ENCODE assay signal across 11 cellular contexts in the genomic region with DNA sequence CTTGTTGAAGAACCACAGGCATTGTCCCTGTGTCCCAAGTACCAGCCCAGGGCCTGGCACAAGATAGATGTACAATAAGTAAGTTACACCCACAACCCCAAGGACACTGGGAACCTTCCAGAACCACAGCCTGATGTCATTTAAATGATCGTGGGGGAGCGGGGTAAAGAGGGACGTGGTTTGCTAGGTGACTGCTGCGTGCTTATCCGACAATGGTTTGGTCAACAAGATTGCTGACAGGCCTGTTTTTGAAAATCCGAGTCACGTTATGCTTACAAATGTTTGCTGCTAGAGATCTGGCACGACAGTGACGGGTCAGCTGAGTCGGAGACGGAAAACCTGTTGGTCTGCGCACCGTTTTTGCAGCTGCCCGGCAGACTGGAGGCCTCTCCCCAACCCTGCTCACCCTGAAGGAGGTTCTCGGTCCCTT. TPM values are rescaled to one million over a fixed set of nuclear protein-coding genes. Genes with fewer than 3 reads are reported as not detected.
A peak's percentile ranks its signal among the peaks of the same experiment; 100 is the strongest.
DNase-seq lines count a peak whose midpoint lies in the region; ATAC-seq and TF ChIP-seq lines count a peak whose summit lies in the region.
"Had no signal": no experiment of that assay in that cellular context is flagged by ENCODE, and none has a peak within 500 bp of the region (broad histone marks: within the 10 kb centered on the region; RNA-seq: fewer than 3 reads in every experiment).

No MANE protein-coding gene starts in this region.

- DNase-seq in CD4-positive, alpha-beta memory T cell: peak in 1 of 5 donors; percentile 66
- DNase-seq in mammary epithelial cell: no peak
- DNase-seq in activated gamma-delta T cell (lab: John Stamatoyannopoulos, UW): no peak
- DNase-seq: COR-L47, NCI-H526 treated with DMSO at 0.1 percent for 48 hours had no signal

- H4K20me1 ChIP-seq in OCI-LY3 (ENCODE audit: insufficient read depth, low read length) (peaks cover 72% of the 10 kb centered on the region), mammary epithelial cell (ENCODE audit: insufficient read depth, low read length) (no peaks in the 10 kb centered on the region)

- peak overlapping the region; percentile 95 to 99 (median 98) for H3K27ac Mint-ChIP-seq in CD4-positive, alpha-beta memory T cell
- peak overlapping the region; percentile 71 to 90 (median 75) for H3K27ac Mint-ChIP-seq in nephron

- peaks cover 3% of the 10 kb centered on the region for H3K36me3 ChIP-seq in CD4-positive, alpha-beta memory T cell (ENCODE audit: insufficient read depth, low read length)
- H3K36me3 ChIP-seq in OCI-LY3 (replicated peaks; ENCODE audit: low read depth, low read length) (peaks cover 66% of the 10 kb centered on the region), mammary epithelial cell (ENCODE audit: insufficient read depth, low read length) (peaks cover 8% of the 10 kb centered on the region)

- H3K27me3 Mint-ChIP-seq in CD4-positive, alpha-beta memory T cell: no peaks in the 10 kb centered on the region
- H3K27me3 Mint-ChIP-seq in nephron (ENCODE audit: low read depth): peaks cover 3% of the 10 kb centered on the region

- H3K4me1 ChIP-seq in CD4-positive, alpha-beta memory T cell (ENCODE audit: insufficient read depth, low read length): peaks cover 80% of the 10 kb centered on the region
- peaks cover 71% of the 10 kb centered on the region for H3K4me1 ChIP-seq in OCI-LY3 (ENCODE audit: low read length)
- H3K4me1 ChIP-seq in mammary epithelial cell (ENCODE audit: insufficient read depth, low read length): peaks cover 6% of the 10 kb centered on the region

- H3K9me3 ChIP-seq in CD4-positive, alpha-beta memory T cell (ENCODE audit: control insufficient read depth in 1 of 2, low read length in 2 of 2): no peaks in the 10 kb centered on the region
- H3K9me3 ChIP-seq in OCI-LY3 (ENCODE audit: insufficient read depth, low read length): no peaks in the 10 kb centered on the region
- H3K9me3 ChIP-seq in mammary epithelial cell (replicated peaks; ENCODE audit: insufficient read depth, low read length): no peaks in the 10 kb centered on the region

- no peaks in the 10 kb centered on the region for H3K27me3 ChIP-seq in CD4-positive, alpha-beta memory T cell (ENCODE audit: insufficient read depth, low read length)
- no peaks in the 10 kb centered on the region for H3K27me3 ChIP-seq in OCI-LY3 (ENCODE audit: low read depth, low read length)
- no peaks in the 10 kb centered on the region for H3K27me3 ChIP-seq in mammary epithelial cell (ENCODE audit: insufficient read depth, low read length)

- H3K79me2 ChIP-seq in OCI-LY3 (ENCODE audit: low read length) (peaks cover 88% of the 10 kb centered on the region), mammary epithelial cell (ENCODE audit: insufficient read depth, low read length) (peaks cover 88% of the 10 kb centered on the region)

- H3K36me3 Mint-ChIP-seq in CD4-positive, alpha-beta memory T cell: peaks cover 24 to 50% of the 10 kb centered on the region in 2 donors
- peaks cover 24% of the 10 kb centered on the region for H3K36me3 Mint-ChIP-seq in nephron (ENCODE audit: low read depth)

- TF ChIP-seq CTCF in OCI-LY3 (IDR thresholded peaks at IDR 0.05; ENCODE audit: low read depth, low read length) (no peak), nephron (IDR thresholded peaks at IDR 0.05; ENCODE audit: unreplicated experiment in 3 of 3) (no peak), mammary epithelial cell (conservative IDR thresholded peaks at IDR 0.05 in 1 of 2, IDR thresholded peaks at IDR 0.05 in 1 of 2; ENCODE audit: extremely low read depth in 1 of 2, insufficient read depth in 1 of 2, low read depth in 1 of 2, low read length in 2 of 2) (no peak)

- H3K4me3 ChIP-seq in CD4-positive, alpha-beta memory T cell (ENCODE audit: low read length in 2 of 2): peak overlapping the region; percentile 62 to 64
- peak overlapping the region; percentile 55 for H3K4me3 ChIP-seq in OCI-LY3 (ENCODE audit: low read length)
- no peak overlapping the region for H3K4me3 ChIP-seq in mammary epithelial cell (replicated peaks in 1 of 3; ENCODE audit: insufficient read depth in 1 of 3, low read depth in 2 of 3, low read length in 3 of 3)

- H3K4me2 ChIP-seq in OCI-LY3 (ENCODE audit: low read length) (peak overlapping the region; percentile 76), mammary epithelial cell (ENCODE audit: insufficient read depth, low read depth, low read length) (no peak overlapping the region)
- H3K4me2 ChIP-seq: KMS-11 had no signal

- dilution Hi-C loops in mammary epithelial cell (cut with HindIII; ENCODE audit: low sequenced_read_pairs): no loop called here

- peak overlapping the region; percentile 88 to 93 (median 90) for H3K4me3 Mint-ChIP-seq in CD4-positive, alpha-beta memory T cell
- H3K4me3 Mint-ChIP-seq in nephron: peak overlapping the region in 1 of 3 experiments; percentile 14

- peak overlapping the region; percentile 81 for H3K27ac ChIP-seq in CD4-positive, alpha-beta memory T cell (ENCODE audit: low read depth, low read length)
- H3K27ac ChIP-seq in OCI-LY3 (ENCODE audit: low read length) (peak overlapping the region; percentile 73), cingulate gyrus (ENCODE audit: low read depth, low read length) (peak overlapping the region; percentile 69), mammary epithelial cell (ENCODE audit: insufficient read depth, low read depth, low read length) (no peak overlapping the region)
- H3K27ac ChIP-seq: KMS-11 had no signal

- H3K9me3 Mint-ChIP-seq in CD4-positive, alpha-beta memory T cell: peaks cover 0 to 2% (median 0%) of the 10 kb centered on the region in 8 donors
- no peaks in the 10 kb centered on the region for H3K9me3 Mint-ChIP-seq in nephron

- ATAC-seq in HG02642 (IDR thresholded peaks at IDR 0.05; ENCODE audit: poor library complexity, unreplicated experiment) (no peak), GM19395 (IDR thresholded peaks at IDR 0.05; ENCODE audit: unreplicated experiment) (no peak)

- CTCF ChIA-PET in CD4-positive, alpha-beta memory T cell (lab: Charles Lee; ENCODE audit: partially characterized antibody): interaction anchor here (1.2 to 1.9 kb wide), 8 partner anchors 11 to 134 kb away, joined by 3 to 8 read pairs (median 5); no protein-coding TSS in a partner anchor
- CTCF ChIA-PET in mammary epithelial cell (lab: Charles Lee; ENCODE audit: low non-redundant PET): no interaction called here

- H3K9ac ChIP-seq in OCI-LY3 (ENCODE audit: low read length): peak overlapping the region; percentile 40; the same call in 1 of the 2 replicates
- no peak overlapping the region for H3K9ac ChIP-seq in mammary epithelial cell (ENCODE audit: insufficient read depth, low read length)
- H3K9ac ChIP-seq: KMS-11 had no signal

- 98% methylated on average over 10 of the region's 15 CpGs for WGBS in mammary epithelial cell (ENCODE audit: low coverage, missing lambda C conversion rate)

- intact Hi-C loops in CD4-positive, alpha-beta memory T cell (cut with micrococcal nuclease): no loop called here
- intact Hi-C loops in mammary epithelial cell (cut with micrococcal nuclease): no loop called here

- no peak overlapping the region for H2AFZ ChIP-seq in OCI-LY3 (ENCODE audit: low read depth, low read length)
- H2AFZ ChIP-seq in mammary epithelial cell (ENCODE audit: low read depth, low read length): no peak overlapping the region

- in situ Hi-C loops in mammary epithelial cell (cut with MboI; ENCODE audit: low sequenced_read_pairs in 2 of 2): no loop called here

- POLR2A ChIA-PET in CD4-positive, alpha-beta memory T cell (lab: Charles Lee; ENCODE audit: partially characterized antibody): interaction anchor here (1.5 to 16.3 kb wide), 12 partner anchors 9 to 89 kb away, joined by 6 to 530 read pairs (median 16); a partner anchor contains a TSS

- no TSS peak for BruUV-seq in mammary epithelial cell (replicated peaks; lab: Mats Ljungman, UMichigan)

- peaks cover 57 to 83% (median 74%) of the 10 kb centered on the region in 4 donors for H3K4me1 Mint-ChIP-seq in CD4-positive, alpha-beta memory T cell
- H3K4me1 Mint-ChIP-seq in nephron: peaks cover 45% of the 10 kb centered on the region

RNA-seq across cellular contexts. Expression of a gene that starts 22.8 kb away (rescaled TPM):
- 100 to 1,000 TPM; 181 to 186 TPM for total RNA-seq in CD4-positive, alpha-beta memory T cell
- 100 to 1,000 TPM; 589 to 683 TPM for polyA plus RNA-seq in CD4-positive, alpha-beta memory T cell
- 100 to 1,000 TPM in 1 of 2 donors, 10 to 100 TPM in 1; 79.2 to 202 TPM for total RNA-seq in mammary epithelial cell
- 190 TPM for polyA plus RNA-seq in mammary epithelial cell
- polyA minus RNA-seq in mammary epithelial cell: 217 TPM

RNA-seq across cellular contexts. Expression of a gene that starts 53.2 kb away (rescaled TPM):
- 100 to 1,000 TPM; 131 to 149 TPM for total RNA-seq in CD4-positive, alpha-beta memory T cell
- polyA plus RNA-seq in CD4-positive, alpha-beta memory T cell: 10 to 100 TPM; 28.2 to 43.0 TPM
- 100 to 1,000 TPM in 1 of 2 donors, 10 to 100 TPM in 1; 52.9 to 103 TPM for total RNA-seq in mammary epithelial cell
- polyA plus RNA-seq in mammary epithelial cell: 38.8 TPM
- polyA minus RNA-seq in mammary epithelial cell: 35.9 TPM

Comparison
In these comparisons a context has a peak if more than half of its experiments do, and no peak if none do; other contexts are left out.
1. H3K4me3 ChIP-seq: peak in CD4-positive, alpha-beta memory T cell (2 of 2) and OCI-LY3 (single experiment); none in mammary epithelial cell (0 of 3).